20 cellular contexts compared by ENCODE assay signal in the genomic region with DNA sequence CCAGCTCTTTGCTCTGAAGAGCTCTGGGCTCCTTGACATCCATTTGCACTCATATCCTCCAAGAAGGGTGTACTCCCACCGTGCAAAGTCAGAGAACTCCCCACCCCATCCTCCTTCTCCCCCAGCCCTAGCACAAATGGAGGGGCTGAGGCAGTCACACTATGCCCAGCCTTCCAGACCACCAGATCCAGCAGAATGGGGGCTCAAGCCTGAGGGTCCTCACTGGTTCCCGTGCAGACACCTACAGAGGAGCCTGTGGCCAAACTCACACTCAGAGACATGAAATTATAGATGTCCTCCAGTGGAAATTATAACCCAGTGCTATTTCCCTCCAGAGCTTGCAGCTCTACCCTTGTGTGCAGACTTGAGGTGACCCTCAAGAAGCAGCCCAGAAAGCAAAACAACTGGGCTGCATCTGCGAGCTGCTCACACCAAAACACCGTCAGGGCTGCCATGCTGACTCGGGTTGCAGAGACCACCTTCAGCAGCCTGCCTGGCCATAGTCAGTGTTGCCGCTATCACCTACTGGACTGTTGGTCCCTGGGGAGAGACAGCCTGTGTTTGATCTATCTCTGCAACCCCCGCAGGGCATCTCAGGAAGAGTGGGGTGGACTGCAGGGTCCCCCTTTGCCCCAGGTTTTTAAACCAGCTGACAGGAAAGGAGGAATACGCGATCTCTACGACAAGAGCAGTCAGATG. TPM values are rescaled to one million over a fixed set of nuclear protein-coding genes. Genes with fewer than 3 reads are reported as not detected.
A peak's percentile ranks its signal among the peaks of the same experiment; 100 is the strongest.
DNase-seq lines count a peak whose midpoint lies in the region; ATAC-seq and TF ChIP-seq lines count a peak whose summit lies in the region.
"Had no signal": no experiment of that assay in that cellular context is flagged by ENCODE, and none has a peak within 500 bp of the region (broad histone marks: within the 10 kb centered on the region; RNA-seq: fewer than 3 reads in every experiment).

No MANE protein-coding gene starts in this region.

- no peaks in the 10 kb centered on the region for H3K9me3 ChIP-seq in left ventricle myocardium inferior (replicated peaks)

- peak; percentile 69 for DNase-seq in cardiac septum (ENCODE audit: low spot score)
- no peak for DNase-seq in left ventricle myocardium inferior
- peak; percentile 15 for DNase-seq in activated CD4-positive, alpha-beta memory T cell treated with anti-CD3 and anti-CD28 coated beads, Interleukin-2, amount 10 ng/mL, durations not matched to agents 7 days and 5 days
- no peak for DNase-seq in glutamatergic neuron
- no peak for DNase-seq in activated T-cell treated with anti-CD3 and anti-CD28 coated beads, Interleukin-2, amount 50 U/mL, for 4 hours
- no peak for DNase-seq in activated CD8-positive, alpha-beta T cell treated with anti-CD3 and anti-CD28 coated beads for 36 hours
- DNase-seq: activated CD8-positive, alpha-beta T cell treated with anti-CD3 and anti-CD28 coated beads, Interleukin-2, amount 10 ng/mL, durations not matched to agents 7 days and 5 days; CD8-positive, alpha-beta memory T cell; GM23248; Karpas-422; kidney glomerular epithelial cell; SIG-M5; stimulated activated CD4-positive, alpha-beta T cell treated with anti-CD3 and anti-CD28 coated beads, Interleukin-4, amount 100 ng/mL, for 4 hours had no signal

- peaks cover 21% of the 10 kb centered on the region for H3K4me1 Mint-ChIP-seq in activated CD4-positive, alpha-beta memory T cell treated with anti-CD3 and anti-CD28 coated beads, Interleukin-2, amount 10 ng/mL, durations not matched to agents 7 days and 5 days
- H3K4me1 Mint-ChIP-seq in glutamatergic neuron (ENCODE audit: low read depth, unreplicated experiment) = peaks cover 34% of the 10 kb centered on the region
- H3K4me1 Mint-ChIP-seq in activated T-cell treated with anti-CD3 and anti-CD28 coated beads, Interleukin-2, amount 50 U/mL, for 4 hours (ENCODE audit: low read depth) = peaks cover 9% of the 10 kb centered on the region
- H3K4me1 Mint-ChIP-seq in activated CD8-positive, alpha-beta T cell treated with anti-CD3 and anti-CD28 coated beads for 36 hours (ENCODE audit: low read depth) = peaks cover 6% of the 10 kb centered on the region
- H3K4me1 Mint-ChIP-seq: CD8-positive, alpha-beta memory T cell had no signal

- POLR2A ChIA-PET in activated CD4-positive, alpha-beta memory T cell treated with anti-CD3 and anti-CD28 coated beads, Interleukin-2, amount 10 ng/mL, durations not matched to agents 7 days and 5 days (lab: Charles Lee) = no interaction called here
- POLR2A ChIA-PET in activated CD8-positive, alpha-beta T cell treated with anti-CD3 and anti-CD28 coated beads for 36 hours (lab: Charles Lee) = no interaction called here

- no peak overlapping the region for H3K4me3 ChIP-seq in left ventricle myocardium inferior
- H3K4me3 ChIP-seq: GM23248 had no signal

- H3K27me3 ChIP-seq in left ventricle myocardium inferior (ENCODE audit: low read depth) = peaks cover 72% of the 10 kb centered on the region

- H3K9me3 Mint-ChIP-seq in activated CD4-positive, alpha-beta memory T cell treated with anti-CD3 and anti-CD28 coated beads, Interleukin-2, amount 10 ng/mL, durations not matched to agents 7 days and 5 days = no peaks in the 10 kb centered on the region
- peaks cover 16% of the 10 kb centered on the region for H3K9me3 Mint-ChIP-seq in glutamatergic neuron (ENCODE audit: unreplicated experiment)
- H3K9me3 Mint-ChIP-seq in activated T-cell treated with anti-CD3 and anti-CD28 coated beads, Interleukin-2, amount 50 U/mL, for 4 hours = no peaks in the 10 kb centered on the region
- H3K9me3 Mint-ChIP-seq in activated CD8-positive, alpha-beta T cell treated with anti-CD3 and anti-CD28 coated beads for 36 hours = no peaks in the 10 kb centered on the region
- H3K9me3 Mint-ChIP-seq: activated T-helper 17 cell treated with anti-CD3 and anti-CD28 coated beads, Interleukin-2, amount 50 U/mL, for 72 hours had no signal

- peaks cover 66% of the 10 kb centered on the region for H3K27me3 Mint-ChIP-seq in activated CD4-positive, alpha-beta memory T cell treated with anti-CD3 and anti-CD28 coated beads, Interleukin-2, amount 10 ng/mL, durations not matched to agents 7 days and 5 days
- peaks cover 18% of the 10 kb centered on the region for H3K27me3 Mint-ChIP-seq in glutamatergic neuron (ENCODE audit: unreplicated experiment)
- H3K27me3 Mint-ChIP-seq in activated T-cell treated with anti-CD3 and anti-CD28 coated beads, Interleukin-2, amount 50 U/mL, for 4 hours (ENCODE audit: low read depth) = peaks cover 54% of the 10 kb centered on the region
- H3K27me3 Mint-ChIP-seq in activated CD8-positive, alpha-beta T cell treated with anti-CD3 and anti-CD28 coated beads for 36 hours = peaks cover 34% of the 10 kb centered on the region

- CTCF ChIA-PET in activated CD4-positive, alpha-beta memory T cell treated with anti-CD3 and anti-CD28 coated beads, Interleukin-2, amount 10 ng/mL, durations not matched to agents 7 days and 5 days (lab: Charles Lee) = no interaction called here
- CTCF ChIA-PET in activated CD8-positive, alpha-beta T cell treated with anti-CD3 and anti-CD28 coated beads for 36 hours (lab: Charles Lee) = interaction anchor here (0.7 to 3.0 kb wide), 2 partner anchors 14 to 36 kb away, joined by 4 to 11 read pairs; no protein-coding TSS in a partner anchor

- H3K27ac ChIP-seq in left ventricle myocardium inferior (replicated peaks) = no peak overlapping the region
- H3K27ac ChIP-seq: GM23248 had no signal

- no peak for TF ChIP-seq CTCF in left ventricle myocardium inferior (IDR thresholded peaks at IDR 0.05; ENCODE audit: borderline replicate concordance)
- no peak for TF ChIP-seq CTCF in glutamatergic neuron (IDR thresholded peaks at IDR 0.05; ENCODE audit: partially characterized antibody, unreplicated experiment)
- TF ChIP-seq CTCF in activated CD8-positive, alpha-beta T cell treated with anti-CD3 and anti-CD28 coated beads for 36 hours (IDR thresholded peaks at IDR 0.05) = no peak

- no peaks in the 10 kb centered on the region for H3K4me1 ChIP-seq in left ventricle myocardium inferior

- no peaks in the 10 kb centered on the region for H3K36me3 Mint-ChIP-seq in activated CD4-positive, alpha-beta memory T cell treated with anti-CD3 and anti-CD28 coated beads, Interleukin-2, amount 10 ng/mL, durations not matched to agents 7 days and 5 days (ENCODE audit: low read depth)
- peaks cover 7% of the 10 kb centered on the region for H3K36me3 Mint-ChIP-seq in glutamatergic neuron (ENCODE audit: unreplicated experiment)
- no peaks in the 10 kb centered on the region for H3K36me3 Mint-ChIP-seq in activated T-cell treated with anti-CD3 and anti-CD28 coated beads, Interleukin-2, amount 50 U/mL, for 4 hours (ENCODE audit: insufficient read depth)
- H3K36me3 Mint-ChIP-seq in activated CD8-positive, alpha-beta T cell treated with anti-CD3 and anti-CD28 coated beads for 36 hours (ENCODE audit: low read depth) = no peaks in the 10 kb centered on the region
- H3K36me3 Mint-ChIP-seq: CD8-positive, alpha-beta memory T cell had no signal

- H3K27ac Mint-ChIP-seq in activated CD4-positive, alpha-beta memory T cell treated with anti-CD3 and anti-CD28 coated beads, Interleukin-2, amount 10 ng/mL, durations not matched to agents 7 days and 5 days = no peak overlapping the region
- peak overlapping the region; percentile 94 for H3K27ac Mint-ChIP-seq in glutamatergic neuron (ENCODE audit: unreplicated experiment)
- H3K27ac Mint-ChIP-seq in activated CD8-positive, alpha-beta T cell treated with anti-CD3 and anti-CD28 coated beads for 36 hours = no peak overlapping the region
- H3K27ac Mint-ChIP-seq: activated CD8-positive, alpha-beta T cell treated with anti-CD3 and anti-CD28 coated beads, Interleukin-2, amount 10 ng/mL, durations not matched to agents 7 days and 5 days; activated T-helper 17 cell treated with anti-CD3 and anti-CD28 coated beads, Interleukin-2, amount 50 U/mL, for 72 hours; CD8-positive, alpha-beta memory T cell had no signal

- no peaks in the 10 kb centered on the region for H3K36me3 ChIP-seq in left ventricle myocardium inferior

- intact Hi-C loops in cardiac septum (cut with DNase I) (no loop called here), left ventricle myocardium inferior (cut with micrococcal nuclease) (no loop called here)
- intact Hi-C loops in activated CD8-positive, alpha-beta T cell treated with anti-CD3 and anti-CD28 coated beads for 36 hours (cut with micrococcal nuclease) = no loop called here

- no peak for ATAC-seq in GM19455 (IDR thresholded peaks at IDR 0.05; ENCODE audit: unreplicated experiment)
- no peak for ATAC-seq in HG03095 (IDR thresholded peaks at IDR 0.05; ENCODE audit: unreplicated experiment)
- no peak for ATAC-seq in activated T-cell treated with anti-CD3 and anti-CD28 coated beads, Interleukin-2, amount 50 U/mL, for 4 hours
- no peak for ATAC-seq in activated CD8-positive, alpha-beta T cell treated with anti-CD3 and anti-CD28 coated beads for 36 hours
- ATAC-seq: activated CD8-positive, alpha-beta T cell treated with anti-CD3 and anti-CD28 coated beads, Interleukin-2, amount 10 ng/mL, durations not matched to agents 7 days and 5 days; activated T-helper 17 cell treated with anti-CD3 and anti-CD28 coated beads, Interleukin-2, amount 50 U/mL, for 72 hours had no signal

- no peak overlapping the region for H3K4me3 Mint-ChIP-seq in activated CD4-positive, alpha-beta memory T cell treated with anti-CD3 and anti-CD28 coated beads, Interleukin-2, amount 10 ng/mL, durations not matched to agents 7 days and 5 days
- peak overlapping the region; percentile 63 for H3K4me3 Mint-ChIP-seq in glutamatergic neuron (ENCODE audit: unreplicated experiment)
- no peak overlapping the region for H3K4me3 Mint-ChIP-seq in activated T-cell treated with anti-CD3 and anti-CD28 coated beads, Interleukin-2, amount 50 U/mL, for 4 hours
- H3K4me3 Mint-ChIP-seq in activated CD8-positive, alpha-beta T cell treated with anti-CD3 and anti-CD28 coated beads for 36 hours = no peak overlapping the region
- H3K4me3 Mint-ChIP-seq: activated CD8-positive, alpha-beta T cell treated with anti-CD3 and anti-CD28 coated beads, Interleukin-2, amount 10 ng/mL, durations not matched to agents 7 days and 5 days; activated T-helper 17 cell treated with anti-CD3 and anti-CD28 coated beads, Interleukin-2, amount 50 U/mL, for 72 hours had no signal

RNA-seq across cellular contexts. Expression of a gene that starts 7.4 kb away (rescaled TPM):
- total RNA-seq in cardiac septum (0.16 TPM), left ventricle myocardium inferior (0.05 TPM), glutamatergic neuron (ENCODE audit: unreplicated experiment) (3.3 TPM)
- total RNA-seq in activated CD4-positive, alpha-beta memory T cell treated with anti-CD3 and anti-CD28 coated beads, Interleukin-2, amount 10 ng/mL, durations not matched to agents 7 days and 5 days = under 1 TPM; 0.08 to 0.10 TPM
- total RNA-seq in activated T-cell treated with anti-CD3 and anti-CD28 coated beads, Interleukin-2, amount 50 U/mL, for 4 hours = under 1 TPM in 1 of 3 donors, not detected in 2; 0.10 TPM
- total RNA-seq in activated CD8-positive, alpha-beta T cell treated with anti-CD3 and anti-CD28 coated beads for 36 hours = under 1 TPM; 0.36 to 0.58 TPM
- total RNA-seq: activated CD8-positive, alpha-beta T cell treated with anti-CD3 and anti-CD28 coated beads, Interleukin-2, amount 10 ng/mL, durations not matched to agents 7 days and 5 days; GM23248; mononuclear cell had no signal

RNA-seq across cellular contexts. Expression of a gene that starts 28.5 kb away (rescaled TPM):
- total RNA-seq in cardiac septum = not detected
- not detected for total RNA-seq in left ventricle myocardium inferior
- total RNA-seq in activated CD4-positive, alpha-beta memory T cell treated with anti-CD3 and anti-CD28 coated beads, Interleukin-2, amount 10 ng/mL, durations not matched to agents 7 days and 5 days = not detected
- not detected for total RNA-seq in glutamatergic neuron (ENCODE audit: unreplicated experiment)
- total RNA-seq in activated T-cell treated with anti-CD3 and anti-CD28 coated beads, Interleukin-2, amount 50 U/mL, for 4 hours = not detected
- not detected for total RNA-seq in activated CD8-positive, alpha-beta T cell treated with anti-CD3 and anti-CD28 coated beads for 36 hours
- total RNA-seq: activated CD8-positive, alpha-beta T cell treated with anti-CD3 and anti-CD28 coated beads, Interleukin-2, amount 10 ng/mL, durations not matched to agents 7 days and 5 days; activated T-helper 17 cell treated with anti-CD3 and anti-CD28 coated beads, Interleukin-2, amount 50 U/mL, for 72 hours; CD8-positive, alpha-beta memory T cell; dermis blood vessel endothelial cell; frontal cortex; GM23248; mononuclear cell; subcutaneous adipose tissue had no signal

RNA-seq across cellular contexts. Expression of a gene that starts 54.4 kb away (rescaled TPM):
- total RNA-seq in cardiac septum = not detected
- total RNA-seq in left ventricle myocardium inferior = not detected
- total RNA-seq in activated CD4-positive, alpha-beta memory T cell treated with anti-CD3 and anti-CD28 coated beads, Interleukin-2, amount 10 ng/mL, durations not matched to agents 7 days and 5 days = not detected
- not detected for total RNA-seq in glutamatergic neuron (ENCODE audit: unreplicated experiment)
- total RNA-seq in activated T-cell treated with anti-CD3 and anti-CD28 coated beads, Interleukin-2, amount 50 U/mL, for 4 hours = not detected
- total RNA-seq in activated CD8-positive, alpha-beta T cell treated with anti-CD3 and anti-CD28 coated beads for 36 hours = not detected
- total RNA-seq: activated CD8-positive, alpha-beta T cell treated with anti-CD3 and anti-CD28 coated beads, Interleukin-2, amount 10 ng/mL, durations not matched to agents 7 days and 5 days; activated T-helper 17 cell treated with anti-CD3 and anti-CD28 coated beads, Interleukin-2, amount 50 U/mL, for 72 hours; CD8-positive, alpha-beta memory T cell; dermis blood vessel endothelial cell; frontal cortex; GM23248; mononuclear cell; subcutaneous adipose tissue had no signal

Comparison
In these comparisons a context has a peak if more than half of its experiments do, and no peak if none do; other contexts are left out.
1. DNase-seq: peak in cardiac septum (single experiment) and activated CD4-positive, alpha-beta memory T cell treated with anti-CD3 and anti-CD28 coated beads, Interleukin-2, amount 10 ng/mL, durations not matched to agents 7 days and 5 days (single experiment); none in left ventricle myocardium inferior (single experiment), glutamatergic neuron (single experiment), activated T-cell treated with anti-CD3 and anti-CD28 coated beads, Interleukin-2, amount 50 U/mL, for 4 hours (single experiment) and activated CD8-positive, alpha-beta T cell treated with anti-CD3 and anti-CD28 coated beads for 36 hours (single experiment).